In the genomic region with DNA sequence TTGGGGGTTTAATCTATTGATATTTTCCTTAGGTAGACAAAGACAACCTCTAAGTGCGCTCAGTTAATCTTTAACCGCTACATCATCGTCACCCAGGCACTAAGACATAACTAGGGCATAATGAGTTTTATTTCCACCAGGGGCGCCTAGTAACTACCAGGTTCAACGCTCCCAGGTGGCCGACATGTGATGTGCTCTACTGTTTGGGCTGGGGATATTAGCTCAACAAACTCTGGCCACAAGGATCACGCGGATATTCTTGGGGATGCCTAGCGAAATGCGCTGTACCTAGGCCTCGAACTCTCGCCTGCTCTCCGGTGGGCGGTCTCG, we compare ENCODE assay signal across 8 cellular contexts. TPM values are rescaled to one million over a fixed set of nuclear protein-coding genes. Genes with fewer than 3 reads are reported as not detected.
DNase-seq lines count a peak whose midpoint lies in the region; ATAC-seq, FAIRE-seq and TF ChIP-seq lines count a peak whose summit lies in the region.

No MANE protein-coding gene starts in this region.

- no peaks in the 10 kb centered on the region for H3K9me2 ChIP-seq in OCI-LY1 (ENCODE audit: low read depth, low read length)

- H2AFZ ChIP-seq in OCI-LY1 (ENCODE audit: low read length), result 0 out of 2 replicates have a peak overlapping the region, but pooled peaks have one; percentile 5

- peak overlapping the region; percentile 96 for H3K4me3 Mint-ChIP-seq in activated naive CD8-positive, alpha-beta T cell treated with anti-CD3 and anti-CD28 coated beads, Interleukin-2, amount 10 ng/mL, durations not matched to agents 7 days and 5 days

- H3K27ac Mint-ChIP-seq in activated naive CD8-positive, alpha-beta T cell treated with anti-CD3 and anti-CD28 coated beads, Interleukin-2, amount 10 ng/mL, durations not matched to agents 7 days and 5 days, result peak overlapping the region; percentile 96

- peaks cover 44% of the 10 kb centered on the region for H3K4me1 ChIP-seq in OCI-LY1 (ENCODE audit: insufficient read depth, low read length, severe bottlenecking)
- H3K4me1 ChIP-seq in iPS DF 6.9 (ENCODE audit: control insufficient read depth, insufficient read depth, low read length), result no peaks in the 10 kb centered on the region; the same call in 1 of the 2 replicates
- peaks cover 23 to 59% (median 50%) of the 10 kb centered on the region in 6 donors for H3K4me1 ChIP-seq in spleen

- TF ChIP-seq CTCF in OCI-LY1 (IDR thresholded peaks at IDR 0.05; ENCODE audit: low read length) (peak; percentile 78), spleen (IDR thresholded peaks at IDR 0.05 in 8 of 11, conservative IDR thresholded peaks at IDR 0.05 in 3 of 11) (peak in 10 of 11 experiments; percentile 9 to 56 (median 44))

- POLR2A ChIA-PET in activated naive CD8-positive, alpha-beta T cell treated with anti-CD3 and anti-CD28 coated beads, Interleukin-2, amount 10 ng/mL, durations not matched to agents 7 days and 5 days (lab: Charles Lee), result interaction anchor here (0.7 to 2.0 kb wide), 10 partner anchors 28 to 437 kb away, joined by 3 to 20 read pairs (median 4); partner anchors contain the start of genes NAA15, NOCT and SETD7

- peaks cover 43% of the 10 kb centered on the region for H3K79me2 ChIP-seq in OCI-LY1 (ENCODE audit: insufficient read depth, low read length)

- peaks cover 8% of the 10 kb centered on the region for H3K36me3 Mint-ChIP-seq in activated naive CD8-positive, alpha-beta T cell treated with anti-CD3 and anti-CD28 coated beads, Interleukin-2, amount 10 ng/mL, durations not matched to agents 7 days and 5 days

- no peaks in the 10 kb centered on the region for H3K9me3 Mint-ChIP-seq in activated naive CD8-positive, alpha-beta T cell treated with anti-CD3 and anti-CD28 coated beads, Interleukin-2, amount 10 ng/mL, durations not matched to agents 7 days and 5 days

- H3K36me3 ChIP-seq in OCI-LY1 (ENCODE audit: insufficient read depth, low read length) (no peaks in the 10 kb centered on the region), iPS DF 6.9 (ENCODE audit: control insufficient read depth, insufficient read depth, low read length) (no peaks in the 10 kb centered on the region), spleen (no peaks in the 10 kb centered on the region)

- H4K20me1 ChIP-seq in OCI-LY1 (ENCODE audit: insufficient read depth, low read length), result no peaks in the 10 kb centered on the region

- H3K27me3 ChIP-seq in OCI-LY1 (ENCODE audit: insufficient read depth, low read length) (no peaks in the 10 kb centered on the region), iPS DF 6.9 (ENCODE audit: control insufficient read depth, insufficient read depth, low read length) (no peaks in the 10 kb centered on the region), spleen (replicated peaks in 1 of 7) (no peaks in the 10 kb centered on the region)

- H3K4me2 ChIP-seq in OCI-LY1 (ENCODE audit: low read length), result peak overlapping the region; percentile 97

- DNase-seq in DMS53 treated with DMSO at 0.1 percent for 48 hours (lab: John Stamatoyannopoulos, UW; ENCODE audit: unreplicated experiment), result peak; percentile 71
- DNase-seq in activated naive CD8-positive, alpha-beta T cell treated with anti-CD3 and anti-CD28 coated beads, Interleukin-2, amount 10 ng/mL, durations not matched to agents 7 days and 5 days, result no peak
- DNase-seq in iPS DF 6.9 (ENCODE audit: low read depth, low spot score), result no peak
- DNase-seq in spleen, result no peak
- no peak for DNase-seq in H54 (ENCODE audit: insufficient read length, low spot score)

- WGBS in iPS DF 6.9 (ENCODE audit: insufficient coverage, insufficient read length), result no CpG with 5 or more reads among the region's 15 CpGs
- 0 to 2% (median 1%) methylated on average over 6 to 15 of the region's 15 CpGs for WGBS in spleen, 5 donors

- no peaks in the 10 kb centered on the region for H3F3A ChIP-seq in OCI-LY1 (ENCODE audit: insufficient read depth, low read length)

- H3K4me1 Mint-ChIP-seq in activated naive CD8-positive, alpha-beta T cell treated with anti-CD3 and anti-CD28 coated beads, Interleukin-2, amount 10 ng/mL, durations not matched to agents 7 days and 5 days, result peaks cover 39% of the 10 kb centered on the region

- H3K4me3 ChIP-seq in OCI-LY1 (ENCODE audit: low read depth, low read length, poor library complexity, severe bottlenecking), result peak overlapping the region; percentile 89
- H3K4me3 ChIP-seq in iPS DF 6.9 (ENCODE audit: low read length), result peak overlapping the region; percentile 86
- peak overlapping the region; percentile 62 to 86 (median 82) for H3K4me3 ChIP-seq in spleen

- H3K27ac ChIP-seq in OCI-LY1 (ENCODE audit: low read depth, low read length, poor library complexity, severe bottlenecking), result peak overlapping the region; percentile 85
- no peak overlapping the region for H3K27ac ChIP-seq in iPS DF 6.9 (ENCODE audit: low read length)
- H3K27ac ChIP-seq in spleen, result peak overlapping the region; percentile 82 to 99 (median 97)

- H3K27me3 Mint-ChIP-seq in activated naive CD8-positive, alpha-beta T cell treated with anti-CD3 and anti-CD28 coated beads, Interleukin-2, amount 10 ng/mL, durations not matched to agents 7 days and 5 days, result no peaks in the 10 kb centered on the region

- TF ChIP-seq POLR2A in spleen (IDR thresholded peaks at IDR 0.05), result no peak
- no peak for TF ChIP-seq POLR2A in H54 (IDR thresholded peaks at IDR 0.05; ENCODE audit: low read depth, low read length)

- H3K9ac ChIP-seq in OCI-LY1 (ENCODE audit: low read length), result peak overlapping the region; percentile 76

- ATAC-seq in GM19467 (IDR thresholded peaks at IDR 0.05; ENCODE audit: unreplicated experiment), result peak; percentile 48
- ATAC-seq in HG03565 (IDR thresholded peaks at IDR 0.05; ENCODE audit: unreplicated experiment), result peak; percentile 37
- peak; percentile 49 for ATAC-seq in activated naive CD8-positive, alpha-beta T cell treated with anti-CD3 and anti-CD28 coated beads, Interleukin-2, amount 10 ng/mL, durations not matched to agents 7 days and 5 days (ENCODE audit: low read depth)

- H3K9me3 ChIP-seq in OCI-LY1 (ENCODE audit: low read length) (no peaks in the 10 kb centered on the region), iPS DF 6.9 (ENCODE audit: control insufficient read depth, insufficient read depth, low read length) (no peaks in the 10 kb centered on the region), spleen (no peaks in the 10 kb centered on the region)

- intact Hi-C loops in spleen (cut with DNase I; ENCODE audit: low total_unique reads), result no loop called here

- FAIRE-seq in H54 (lab: Jason Lieb, UNC), result no peak

RNA-seq across cellular contexts. Expression of gene RAB33B, which starts 0.9 kb away (rescaled TPM):
- total RNA-seq in activated naive CD8-positive, alpha-beta T cell treated with anti-CD3 and anti-CD28 coated beads, Interleukin-2, amount 10 ng/mL, durations not matched to agents 7 days and 5 days, result 1 to 10 TPM; 9.8 to 9.9 TPM
- total RNA-seq in spleen, result 10 to 100 TPM in 4 of 7 donors, 1 to 10 TPM in 3; 8.4 to 12.4 (median 10.1) TPM
- polyA plus RNA-seq in spleen, result 1 to 10 TPM; 3.3 to 4.4 (median 3.7) TPM
